In the genomic region with DNA sequence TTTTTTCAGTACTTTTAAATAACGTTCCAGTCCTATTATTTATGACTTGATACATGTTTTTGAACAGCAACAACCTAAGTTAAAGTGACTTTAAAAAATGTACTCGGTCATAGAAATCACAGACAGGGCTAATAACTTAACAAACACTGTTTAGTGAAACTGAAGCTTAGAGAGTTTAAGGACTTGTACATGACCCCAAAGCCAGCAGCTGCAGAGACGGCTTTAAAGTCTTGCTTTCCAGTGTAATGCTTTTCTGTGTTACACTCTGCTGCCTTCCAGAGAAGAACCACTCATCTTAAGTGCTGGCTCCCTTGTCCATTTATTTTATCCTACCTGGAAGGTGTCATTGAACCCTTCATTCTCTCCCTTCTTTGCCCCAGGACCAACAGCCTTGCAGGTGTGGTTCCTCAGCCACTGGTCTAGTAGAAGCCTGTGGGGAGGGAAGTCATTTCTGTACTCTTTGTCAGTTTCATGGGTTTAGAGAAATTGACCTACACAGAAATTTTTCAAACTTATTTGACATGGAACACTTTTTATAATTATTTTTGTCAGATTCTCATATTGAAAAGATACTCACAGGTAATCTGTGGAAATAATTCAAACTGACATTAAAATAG, we compare ENCODE assay signal across 29 cellular contexts.
"Had no signal": no experiment of that assay in that cellular context is flagged by ENCODE, and none has a peak within 500 bp of the region (broad histone marks: within the 10 kb centered on the region; RNA-seq: fewer than 3 reads in every experiment).

No MANE protein-coding gene starts in this region.

- H3K36me3 ChIP-seq: ascending aorta, cardiac muscle cell, colonic mucosa, ovary, prostate gland, upper lobe of left lung, vagina had no signal

- H3K4me3 ChIP-seq: ascending aorta, cardiac muscle cell, colonic mucosa, mucosa of descending colon, ovary, prostate gland, smooth muscle cell, upper lobe of left lung, vagina had no signal

- H3K27ac ChIP-seq: ascending aorta, cardiac muscle cell, colonic mucosa, ovary, prostate gland, upper lobe of left lung, vagina had no signal

- DNase-seq: activated CD4-positive, alpha-beta memory T cell treated with anti-CD3 and anti-CD28 coated beads for 36 hours; activated CD4-positive, alpha-beta T cell treated with anti-CD3 and anti-CD28 coated beads, Interleukin-2, amount 10 ng/mL, durations not matched to agents 24 days and 14 days; activated CD4-positive, CD25-positive, alpha-beta regulatory T cell treated with anti-CD3 and anti-CD28 coated beads, Interleukin-2, amount 50 U/mL, for 72 hours; activated CD8-positive, alpha-beta memory T cell treated with anti-CD3 and anti-CD28 coated beads, Interleukin-2, amount 50 U/mL, for 4 hours; activated gamma-delta T cell; activated naive CD4-positive, alpha-beta T cell treated with anti-CD3 and anti-CD28 coated beads, Interleukin-2, amount 10 ng/mL, durations not matched to agents 7 days and 5 days; activated naive CD8-positive, alpha-beta T cell treated with anti-CD3 and anti-CD28 coated beads, Interleukin-2, amount 10 ng/mL, durations not matched to agents 7 days and 5 days; activated T-cell treated with anti-CD3 and anti-CD28 coated beads, Interleukin-2, amount 50 U/mL, for 24 hours; cerebellar nuclear complex; colonic mucosa; effector memory CD4-positive, alpha-beta T cell; glutamatergic neuron; islet precursor cell; left ventricle myocardium superior; mucosa of descending colon; ovary; stimulated activated CD4-positive, alpha-beta T cell treated with anti-CD3 and anti-CD28 coated beads, Interleukin-1b, Interleukin-23, amount 100 ng/mL, for 48 hours; stimulated activated CD4-positive, alpha-beta T cell treated with anti-CD3 and anti-CD28 coated beads, Interleukin-4, amount 100 ng/mL, for 4 hours; stimulated activated CD8-positive, alpha-beta memory T cell treated with anti-CD3 and anti-CD28 coated beads, Interleukin-4, amount 100 ng/mL, for 48 hours; stimulated activated naive CD8-positive, alpha-beta T cell treated with anti-CD3 and anti-CD28 coated beads, Interleukin-15, amount 100 ng/mL, for 72 hours; substantia nigra; upper lobe of left lung had no signal

- H3K4me1 ChIP-seq: ascending aorta, prostate gland, vagina had no signal

- H3K9me3 ChIP-seq: ascending aorta, colonic mucosa, mucosa of descending colon, ovary, prostate gland, upper lobe of left lung, vagina had no signal

- ATAC-seq: left ventricle myocardium superior; mucosa of descending colon; natural killer cell treated with Interleukin-12 subunit alpha and Interleukin-12 subunit beta and Interleukin-15 and Interleukin-18, amount 100 ng/mL, for 72 hours; stimulated activated memory B cell treated with anti-CD40 and anti-IgM and Interleukin-4, amounts not matched to agents 10 μg/mL and 1 μg/mL and 100 μg/mL, for 72 hours; stimulated activated naive CD8-positive, alpha-beta T cell treated with anti-CD3 and anti-CD28 coated beads, Interleukin-15, amount 100 ng/mL, for 72 hours had no signal

- H3K4me2 ChIP-seq: smooth muscle cell had no signal

- H3K27me3 ChIP-seq: ascending aorta, cardiac muscle cell, colonic mucosa, ovary, upper lobe of left lung, vagina had no signal
